ENCODE assay signal across 1 cellular context in genomic region chr2:27584597-27584996, GRCh38.
A peak's percentile ranks its signal among the peaks of the same experiment; 100 is the strongest.
TF ChIP-seq lines count a peak whose summit lies in the region.

No MANE protein-coding gene starts in this region.

TF ChIP-seq in K562, 482 proteins besides CTCF, POLR2A, EP300 and RAD21:
- TF ChIP-seq HDGF (IDR thresholded peaks at IDR 0.05) (peak; percentile 82; the same call in 1 of the 2 replicates), ZBTB40 (IDR thresholded peaks at IDR 0.05) (peak; percentile 15; the same call in 1 of the 2 replicates), ZBTB40 (CRISPR knock-in tag; IDR thresholded peaks at IDR 0.05) (no peak), HMBOX1 (IDR thresholded peaks at IDR 0.05) (peak; percentile 55; the same call in 1 of the 2 replicates), NBN (IDR thresholded peaks at IDR 0.05; ENCODE audit: low read depth) (0 out of 2 replicates have a peak, but pooled peaks have one; percentile 30), HOMEZ (CRISPR knock-in tag; IDR thresholded peaks at IDR 0.05) (no peak), CC2D1A (IDR thresholded peaks at IDR 0.05) (no peak), HINFP (tag; conservative IDR thresholded peaks at IDR 0.05; ENCODE audit: low read depth) (peak; percentile 71; the same call in 1 of the 2 replicates), MNT (conservative IDR thresholded peaks at IDR 0.05) (0 out of 4 replicates have a peak, but pooled peaks of 1 of the 2 experiments have one; percentile 34), MLLT1 (IDR thresholded peaks at IDR 0.05) (0 out of 4 replicates have a peak, but pooled peaks of 1 of the 2 experiments have one; percentile 38), SIX5 (IDR thresholded peaks at IDR 0.05; ENCODE audit: borderline replicate concordance in 1 of 2, insufficient read depth in 1 of 2, low read depth in 1 of 2, low read length in 2 of 2) (no peak)
